In genomic region chr5:72268260-72268659, GRCh38 we compare ENCODE assay signal across 23 cellular contexts. TPM values are rescaled to one million over a fixed set of nuclear protein-coding genes. Genes with fewer than 3 reads are reported as not detected.
DNase-seq lines count a peak whose midpoint lies in the region; ATAC-seq, FAIRE-seq and TF ChIP-seq lines count a peak whose summit lies in the region.
"Had no signal": no experiment of that assay in that cellular context is flagged by ENCODE, and none has a peak within 500 bp of the region (broad histone marks: within the 10 kb centered on the region; RNA-seq: fewer than 3 reads in every experiment).

No MANE protein-coding gene starts in this region.

- H3K9me3 Mint-ChIP-seq in WTC11: no peaks in the 10 kb centered on the region
- H3K9me3 Mint-ChIP-seq: CD4-positive, alpha-beta T cell; CD8-positive, alpha-beta memory T cell had no signal

- no peaks in the 10 kb centered on the region for H3K27me3 Mint-ChIP-seq in WTC11 (ENCODE audit: low read depth)
- H3K27me3 Mint-ChIP-seq: CD4-positive, alpha-beta T cell; CD8-positive, alpha-beta memory T cell had no signal

- intact Hi-C loops in left ventricle myocardium superior (cut with micrococcal nuclease): no loop called here
- intact Hi-C loops in cardiac septum (cut with DNase I): no loop called here

- H3K36me3 Mint-ChIP-seq in WTC11: 0 out of 2 replicates have a peak, but pooled peaks cover 6% of the 10 kb centered on the region

- H3K4me1 Mint-ChIP-seq in WTC11: 0 out of 2 replicates have a peak, but pooled peaks cover 2% of the 10 kb centered on the region
- H3K4me1 Mint-ChIP-seq: CD14-positive monocyte had no signal

- FAIRE-seq in GM19239 (lab: Jason Lieb, UNC): peak; percentile 14
- FAIRE-seq: A204.1, D721Med, GM12878 had no signal

- CTCF ChIA-PET in WTC11 (lab: Charles Lee): interaction anchor here (0.8 to 1.2 kb wide), 2 partner anchors 20 to 30 kb away, joined by 3 to 4 read pairs; no protein-coding TSS in a partner anchor

- H3K4me3 Mint-ChIP-seq in WTC11: no peak overlapping the region
- H3K4me3 Mint-ChIP-seq: CD14-positive monocyte; CD4-positive, alpha-beta T cell; CD8-positive, alpha-beta memory T cell had no signal

- POLR2A ChIA-PET in WTC11 (lab: Charles Lee): no interaction called here

- TF ChIP-seq CTCF in WTC11 (IDR thresholded peaks at IDR 0.05): no peak

- ATAC-seq in left ventricle myocardium superior (peak; percentile 46), WTC11 (no peak), HG03280 (IDR thresholded peaks at IDR 0.05; ENCODE audit: unreplicated experiment) (no peak)
- ATAC-seq: GM12878 had no signal

- peak overlapping the region; percentile 35; the same call in 1 of the 2 replicates for H3K27ac Mint-ChIP-seq in WTC11
- H3K27ac Mint-ChIP-seq: CD14-positive monocyte; CD4-positive, alpha-beta T cell; CD8-positive, alpha-beta memory T cell had no signal

- DNase-seq in left ventricle myocardium superior (no peak), cardiac septum (ENCODE audit: low spot score) (no peak), GM19239 (ENCODE audit: insufficient read length, low spot score) (no peak), WTC11 (ENCODE audit: low spot score) (no peak), H4 (ENCODE audit: low spot score) (no peak)
- no peak for DNase-seq in activated naive CD4-positive, alpha-beta T cell treated with anti-CD3 and anti-CD28 coated beads, Interleukin-2, amount 50 U/mL, for 16 hours
- DNase-seq: ACHN; AML-193; BE2C; CD4-positive, alpha-beta T cell; CD8-positive, alpha-beta memory T cell; DMS 273 treated with DMSO at 0.1 percent for 48 hours; DMS79; EL; GDM1; GOT3; H7; HCEC 1CT had no signal

TF ChIP-seq in WTC11, 78 proteins besides CTCF, POLR2A, EP300 and RAD21:
- TF ChIP-seq, protein P1, sequence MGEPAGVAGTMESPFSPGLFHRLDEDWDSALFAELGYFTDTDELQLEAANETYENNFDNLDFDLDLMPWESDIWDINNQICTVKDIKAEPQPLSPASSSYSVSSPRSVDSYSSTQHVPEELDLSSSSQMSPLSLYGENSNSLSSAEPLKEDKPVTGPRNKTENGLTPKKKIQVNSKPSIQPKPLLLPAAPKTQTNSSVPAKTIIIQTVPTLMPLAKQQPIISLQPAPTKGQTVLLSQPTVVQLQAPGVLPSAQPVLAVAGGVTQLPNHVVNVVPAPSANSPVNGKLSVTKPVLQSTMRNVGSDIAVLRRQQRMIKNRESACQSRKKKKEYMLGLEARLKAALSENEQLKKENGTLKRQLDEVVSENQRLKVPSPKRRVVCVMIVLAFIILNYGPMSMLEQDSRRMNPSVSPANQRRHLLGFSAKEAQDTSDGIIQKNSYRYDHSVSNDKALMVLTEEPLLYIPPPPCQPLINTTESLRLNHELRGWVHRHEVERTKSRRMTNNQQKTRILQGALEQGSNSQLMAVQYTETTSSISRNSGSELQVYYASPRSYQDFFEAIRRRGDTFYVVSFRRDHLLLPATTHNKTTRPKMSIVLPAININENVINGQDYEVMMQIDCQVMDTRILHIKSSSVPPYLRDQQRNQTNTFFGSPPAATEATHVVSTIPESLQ (CRISPR knock-in tag; IDR thresholded peaks at IDR 0.05): no peak
- TF ChIP-seq FOXP4 (CRISPR knock-in tag; IDR thresholded peaks at IDR 0.05): no peak
- TF ChIP-seq, protein P2, sequence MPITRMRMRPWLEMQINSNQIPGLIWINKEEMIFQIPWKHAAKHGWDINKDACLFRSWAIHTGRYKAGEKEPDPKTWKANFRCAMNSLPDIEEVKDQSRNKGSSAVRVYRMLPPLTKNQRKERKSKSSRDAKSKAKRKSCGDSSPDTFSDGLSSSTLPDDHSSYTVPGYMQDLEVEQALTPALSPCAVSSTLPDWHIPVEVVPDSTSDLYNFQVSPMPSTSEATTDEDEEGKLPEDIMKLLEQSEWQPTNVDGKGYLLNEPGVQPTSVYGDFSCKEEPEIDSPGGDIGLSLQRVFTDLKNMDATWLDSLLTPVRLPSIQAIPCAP (CRISPR knock-in tag; IDR thresholded peaks at IDR 0.05): no peak
- TF ChIP-seq, protein P3, sequence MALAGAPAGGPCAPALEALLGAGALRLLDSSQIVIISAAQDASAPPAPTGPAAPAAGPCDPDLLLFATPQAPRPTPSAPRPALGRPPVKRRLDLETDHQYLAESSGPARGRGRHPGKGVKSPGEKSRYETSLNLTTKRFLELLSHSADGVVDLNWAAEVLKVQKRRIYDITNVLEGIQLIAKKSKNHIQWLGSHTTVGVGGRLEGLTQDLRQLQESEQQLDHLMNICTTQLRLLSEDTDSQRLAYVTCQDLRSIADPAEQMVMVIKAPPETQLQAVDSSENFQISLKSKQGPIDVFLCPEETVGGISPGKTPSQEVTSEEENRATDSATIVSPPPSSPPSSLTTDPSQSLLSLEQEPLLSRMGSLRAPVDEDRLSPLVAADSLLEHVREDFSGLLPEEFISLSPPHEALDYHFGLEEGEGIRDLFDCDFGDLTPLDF (CRISPR knock-in tag; IDR thresholded peaks at IDR 0.05): no peak
- no peak for TF ChIP-seq SMAD3 (CRISPR knock-in tag; IDR thresholded peaks at IDR 0.05; ENCODE audit: borderline replicate concordance)
- TF ChIP-seq, protein P4, sequence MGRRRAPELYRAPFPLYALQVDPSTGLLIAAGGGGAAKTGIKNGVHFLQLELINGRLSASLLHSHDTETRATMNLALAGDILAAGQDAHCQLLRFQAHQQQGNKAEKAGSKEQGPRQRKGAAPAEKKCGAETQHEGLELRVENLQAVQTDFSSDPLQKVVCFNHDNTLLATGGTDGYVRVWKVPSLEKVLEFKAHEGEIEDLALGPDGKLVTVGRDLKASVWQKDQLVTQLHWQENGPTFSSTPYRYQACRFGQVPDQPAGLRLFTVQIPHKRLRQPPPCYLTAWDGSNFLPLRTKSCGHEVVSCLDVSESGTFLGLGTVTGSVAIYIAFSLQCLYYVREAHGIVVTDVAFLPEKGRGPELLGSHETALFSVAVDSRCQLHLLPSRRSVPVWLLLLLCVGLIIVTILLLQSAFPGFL (CRISPR knock-in tag; IDR thresholded peaks at IDR 0.05; ENCODE audit: borderline replicate concordance): no peak
- TF ChIP-seq ZSCAN18 (CRISPR knock-in tag; IDR thresholded peaks at IDR 0.05): no peak
- TF ChIP-seq FOXP1 (CRISPR knock-in tag; IDR thresholded peaks at IDR 0.05; ENCODE audit: borderline replicate concordance): no peak
- no peak for TF ChIP-seq PRDM15 (CRISPR knock-in tag; IDR thresholded peaks at IDR 0.05)

RNA-seq across cellular contexts. Expression of gene MRPS27, which starts 51.8 kb away (rescaled TPM):
- total RNA-seq in left ventricle myocardium superior: 80.1 TPM
- total RNA-seq in cardiac septum: 60.4 TPM
- total RNA-seq in WTC11 (2021): 80.1 to 96.9 TPM (median 91.0 TPM) in 3 replicates
- 81.2 and 88.0 TPM in 2 replicates for total RNA-seq in H4 (2014; rRNA removed; shearing (Covaris generic))

RNA-seq across cellular contexts. Expression of gene PTCD2, which starts 51.9 kb away (rescaled TPM):
- total RNA-seq in left ventricle myocardium superior (17.7 TPM), cardiac septum (17.3 TPM), WTC11 (2021) (13.0 to 14.3 TPM (median 13.8 TPM) in 3 replicates)
- 9.0 and 15.4 TPM in 2 replicates for total RNA-seq in H4 (2014; rRNA removed; shearing (Covaris generic))
